ENCODE assay signal across 8 cellular contexts in genomic region chr3:126208618-126209256, GRCh38. TPM values are rescaled to one million over a fixed set of nuclear protein-coding genes. Genes with fewer than 3 reads are reported as not detected.
A peak's percentile ranks its signal among the peaks of the same experiment; 100 is the strongest.
DNase-seq lines count a peak whose midpoint lies in the region; ATAC-seq and TF ChIP-seq lines count a peak whose summit lies in the region.

No MANE protein-coding gene starts in this region.

- ATAC-seq in HG02840 (IDR thresholded peaks at IDR 0.05; ENCODE audit: low FRiP score, unreplicated experiment), result no peak
- no peak for ATAC-seq in GM19324 (IDR thresholded peaks at IDR 0.05; ENCODE audit: low FRiP score, unreplicated experiment)

- no peaks in the 10 kb centered on the region for H3K9me3 Mint-ChIP-seq in activated T-helper 1 cell treated with anti-CD3 and anti-CD28 coated beads, Interleukin-12 subunit alpha, Interleukin-12 subunit beta, Interleukin-2, Interleukin-4 antibody, amounts not matched to agents 30 ng/mL and 10 ng/mL and 1 ng/mL, durations not matched to agents 14 hours and 24 hours and 36 hours

- no peak for TF ChIP-seq CTCF in fibroblast of pulmonary artery (IDR thresholded peaks at IDR 0.05; ENCODE audit: low read length, missing control alignments)
- TF ChIP-seq CTCF in sigmoid colon (IDR thresholded peaks at IDR 0.05), result no peak

- TF ChIP-seq EP300 in sigmoid colon (IDR thresholded peaks at IDR 0.05), result no peak

- WGBS in sigmoid colon, 2 donors, result 38 to 59% methylated on average over 11 of the region's 11 CpGs

- H3K36me3 ChIP-seq in sigmoid colon, result no peaks in the 10 kb centered on the region

- TF ChIP-seq POLR2A in sigmoid colon (IDR thresholded peaks at IDR 0.05), result no peak

- no peaks in the 10 kb centered on the region for H3K4me1 Mint-ChIP-seq in activated T-helper 1 cell treated with anti-CD3 and anti-CD28 coated beads, Interleukin-12 subunit alpha, Interleukin-12 subunit beta, Interleukin-2, Interleukin-4 antibody, amounts not matched to agents 30 ng/mL and 10 ng/mL and 1 ng/mL, durations not matched to agents 14 hours and 24 hours and 36 hours (ENCODE audit: low read depth)

- H3K27ac Mint-ChIP-seq in activated T-helper 1 cell treated with anti-CD3 and anti-CD28 coated beads, Interleukin-12 subunit alpha, Interleukin-12 subunit beta, Interleukin-2, Interleukin-4 antibody, amounts not matched to agents 30 ng/mL and 10 ng/mL and 1 ng/mL, durations not matched to agents 14 hours and 24 hours and 36 hours, result no peak overlapping the region

- H3K36me3 Mint-ChIP-seq in activated T-helper 1 cell treated with anti-CD3 and anti-CD28 coated beads, Interleukin-12 subunit alpha, Interleukin-12 subunit beta, Interleukin-2, Interleukin-4 antibody, amounts not matched to agents 30 ng/mL and 10 ng/mL and 1 ng/mL, durations not matched to agents 14 hours and 24 hours and 36 hours (ENCODE audit: low read depth), result no peaks in the 10 kb centered on the region

- H3K4me3 ChIP-seq in fibroblast of pulmonary artery (replicated peaks; ENCODE audit: low read depth, low read length), result no peak overlapping the region
- no peak overlapping the region for H3K4me3 ChIP-seq in sigmoid colon

- H3K27me3 Mint-ChIP-seq in activated T-helper 1 cell treated with anti-CD3 and anti-CD28 coated beads, Interleukin-12 subunit alpha, Interleukin-12 subunit beta, Interleukin-2, Interleukin-4 antibody, amounts not matched to agents 30 ng/mL and 10 ng/mL and 1 ng/mL, durations not matched to agents 14 hours and 24 hours and 36 hours (ENCODE audit: insufficient read depth), result peaks cover 19% of the 10 kb centered on the region

- DNase-seq in HPDE6-E6E7 (ENCODE audit: extremely low spot score) (peak; percentile 95), RKO (ENCODE audit: low spot score) (peak; percentile 93), fibroblast of pulmonary artery (ENCODE audit: low read depth) (peak; percentile 96), sigmoid colon (peak; percentile 82)
- no peak for DNase-seq in activated CD4-positive, alpha-beta T cell treated with anti-CD3 and anti-CD28 coated beads for 48 hours
- no peak for DNase-seq in activated T-helper 1 cell treated with anti-CD3 and anti-CD28 coated beads, Interleukin-12 subunit alpha, Interleukin-12 subunit beta, Interleukin-2, Interleukin-4 antibody, amounts not matched to agents 30 ng/mL and 10 ng/mL and 1 ng/mL, durations not matched to agents 14 hours and 24 hours and 36 hours (ENCODE audit: low spot score)

- H3K4me1 ChIP-seq in sigmoid colon, result peaks cover 0 to 14% (median 9%) of the 10 kb centered on the region in 4 donors

- H3K27ac ChIP-seq in sigmoid colon, result no peak overlapping the region

- intact Hi-C loops in sigmoid colon (cut with DNase I), result no loop called here
- intact Hi-C loops in activated T-helper 1 cell treated with anti-CD3 and anti-CD28 coated beads, Interleukin-12 subunit alpha, Interleukin-12 subunit beta, Interleukin-2, Interleukin-4 antibody, amounts not matched to agents 30 ng/mL and 10 ng/mL and 1 ng/mL, durations not matched to agents 14 hours and 24 hours and 36 hours (cut with micrococcal nuclease), result no loop called here

- no peak overlapping the region for H3K4me3 Mint-ChIP-seq in activated T-helper 1 cell treated with anti-CD3 and anti-CD28 coated beads, Interleukin-12 subunit alpha, Interleukin-12 subunit beta, Interleukin-2, Interleukin-4 antibody, amounts not matched to agents 30 ng/mL and 10 ng/mL and 1 ng/mL, durations not matched to agents 14 hours and 24 hours and 36 hours

- H3K9me3 ChIP-seq in sigmoid colon, result no peaks in the 10 kb centered on the region

- no peaks in the 10 kb centered on the region for H3K27me3 ChIP-seq in sigmoid colon

RNA-seq across cellular contexts. Expression of gene ALDH1L1, which starts 28.4 kb away (rescaled TPM):
- 10 to 100 TPM; 15.0 to 32.5 (median 27.6) TPM for total RNA-seq in sigmoid colon
- 10 to 100 TPM in 1 of 3 donors, 1 to 10 TPM in 2; 7.2 to 10.4 (median 8.5) TPM for polyA plus RNA-seq in sigmoid colon
- total RNA-seq in activated T-helper 1 cell treated with anti-CD3 and anti-CD28 coated beads, Interleukin-12 subunit alpha, Interleukin-12 subunit beta, Interleukin-2, Interleukin-4 antibody, amounts not matched to agents 30 ng/mL and 10 ng/mL and 1 ng/mL, durations not matched to agents 14 hours and 24 hours and 36 hours, result not detected in 2 replicates

Comparison
In these comparisons a context has a peak if more than half of its experiments do, and no peak if none do; other contexts are left out.
1. DNase-seq: peak in HPDE6-E6E7 (single experiment), RKO (single experiment), fibroblast of pulmonary artery (single experiment) and sigmoid colon (single experiment); none in activated CD4-positive, alpha-beta T cell treated with anti-CD3 and anti-CD28 coated beads for 48 hours (single experiment) and activated T-helper 1 cell treated with anti-CD3 and anti-CD28 coated beads, Interleukin-12 subunit alpha, Interleukin-12 subunit beta, Interleukin-2, Interleukin-4 antibody, amounts not matched to agents 30 ng/mL and 10 ng/mL and 1 ng/mL, durations not matched to agents 14 hours and 24 hours and 36 hours (single experiment).
2. RNA of gene ALDH1L1, which starts 28.4 kb away (total RNA-seq): 15.0 to 32.5 TPM in sigmoid colon; not detected in activated T-helper 1 cell treated with anti-CD3 and anti-CD28 coated beads, Interleukin-12 subunit alpha, Interleukin-12 subunit beta, Interleukin-2, Interleukin-4 antibody, amounts not matched to agents 30 ng/mL and 10 ng/mL and 1 ng/mL, durations not matched to agents 14 hours and 24 hours and 36 hours; every median in the first group is over 10 times any median in the second.